ENCODE assay signal across 8 cellular contexts in the genomic region with DNA sequence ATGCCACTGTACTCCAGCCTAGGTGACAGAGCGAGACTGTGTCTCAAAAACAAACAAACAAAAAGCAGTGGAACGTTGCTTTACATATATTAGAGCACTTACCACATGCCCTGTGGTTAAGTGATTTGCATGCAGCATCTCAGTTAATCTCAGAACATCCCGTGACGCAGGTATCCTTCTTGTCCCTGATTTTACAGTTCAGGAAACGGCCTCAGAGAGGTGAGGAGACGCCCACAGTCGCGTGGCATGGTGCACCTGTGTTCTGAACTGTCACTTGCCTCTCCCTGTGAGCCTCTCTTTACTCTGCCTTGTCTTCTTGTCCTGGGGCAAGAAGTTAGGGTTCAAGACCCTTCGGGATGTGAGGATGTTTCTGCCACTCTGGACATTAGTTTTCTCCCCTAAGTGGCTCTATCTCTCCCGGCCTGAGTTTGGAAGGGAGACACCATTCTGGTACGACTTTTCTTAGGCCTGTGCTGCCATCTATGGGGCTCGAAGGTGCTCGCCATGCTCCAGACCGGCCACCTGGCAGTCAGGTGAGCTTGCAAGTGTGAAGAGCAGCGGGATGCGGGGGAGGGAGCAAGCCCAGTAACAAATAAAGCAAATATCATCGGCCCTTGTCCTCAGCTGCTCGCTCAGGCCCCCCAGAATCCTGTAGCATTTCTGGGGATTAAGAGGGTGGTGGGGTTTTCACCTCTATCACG. TPM values are rescaled to one million over a fixed set of nuclear protein-coding genes. Genes with fewer than 3 reads are reported as not detected.
DNase-seq lines count a peak whose midpoint lies in the region; ATAC-seq, FAIRE-seq and TF ChIP-seq lines count a peak whose summit lies in the region.

No MANE protein-coding gene starts in this region.

- no peaks in the 10 kb centered on the region for H3K36me3 Mint-ChIP-seq in neural progenitor cell

- peak overlapping the region; percentile 26; the same call in 1 of the 2 replicates for H3K9ac ChIP-seq in KMS-11
- H3K9ac ChIP-seq in neural progenitor cell: no peak overlapping the region

- no peaks in the 10 kb centered on the region for H3F3A ChIP-seq in neural progenitor cell (ENCODE audit: low read depth)

- FAIRE-seq in frontal cortex (lab: Jason Lieb, UNC): no peak

- H3K9me3 ChIP-seq in neural progenitor cell (ENCODE audit: low read depth): no peaks in the 10 kb centered on the region
- H3K9me3 ChIP-seq in upper lobe of left lung: no peaks in the 10 kb centered on the region

- DNase-seq in AG09309 (ENCODE audit: low read depth) (no peak), RPMI7951 (ENCODE audit: low read depth) (peak; percentile 46), frontal cortex (ENCODE audit: low spot score in 2 of 2) (peak; percentile 58 to 79), neural progenitor cell (ENCODE audit: low spot score) (peak; percentile 88), upper lobe of left lung (peak in 1 of 2 donors; percentile 81)
- peak in 3 of 4 experiments; percentile 7 to 50 (median 13) for DNase-seq in activated naive CD4-positive, alpha-beta T cell (lab: John Stamatoyannopoulos, UW)

- H2AFZ ChIP-seq in KMS-11 (ENCODE audit: low read depth): peak overlapping the region; percentile 99
- peak overlapping the region; percentile 94 for H2AFZ ChIP-seq in neural progenitor cell (replicated peaks)

- peak; percentile 52 for ATAC-seq in GM18907 (IDR thresholded peaks at IDR 0.05; ENCODE audit: unreplicated experiment)
- ATAC-seq in upper lobe of left lung (ENCODE audit: low FRiP score in 2 of 2): peak; percentile 80 to 90

- H3K4me3 Mint-ChIP-seq in neural progenitor cell: peak overlapping the region; percentile 87

- H3K79me2 ChIP-seq in KMS-11 (ENCODE audit: insufficient read depth, low read depth): no peaks in the 10 kb centered on the region
- no peaks in the 10 kb centered on the region for H3K79me2 ChIP-seq in neural progenitor cell (ENCODE audit: low read depth)

- H3K4me1 Mint-ChIP-seq in neural progenitor cell: peaks cover 4% of the 10 kb centered on the region

- no peaks in the 10 kb centered on the region for H3K27me3 ChIP-seq in KMS-11 (ENCODE audit: insufficient read depth, low read depth)
- peaks cover 11% of the 10 kb centered on the region for H3K27me3 ChIP-seq in neural progenitor cell
- H3K27me3 ChIP-seq in upper lobe of left lung: no peaks in the 10 kb centered on the region

- peak overlapping the region; percentile 99 for H3K4me2 ChIP-seq in KMS-11
- H3K4me2 ChIP-seq in neural progenitor cell: peak overlapping the region; percentile 82

- no peak for TF ChIP-seq EP300 in upper lobe of left lung (IDR thresholded peaks at IDR 0.05)

- H3K27ac Mint-ChIP-seq in neural progenitor cell: no peak overlapping the region

- H3K4me3 ChIP-seq in AG09309 (ENCODE audit: control insufficient read depth, low read depth, low read length): peak overlapping the region; percentile 60
- no peak overlapping the region for H3K4me3 ChIP-seq in KMS-11 (IDR thresholded peaks at IDR 0.05; ENCODE audit: insufficient read depth, low read depth, low read length)
- peak overlapping the region; percentile 60 for H3K4me3 ChIP-seq in neural progenitor cell
- H3K4me3 ChIP-seq in upper lobe of left lung: peak overlapping the region in 3 of 4 donors; percentile 38 to 49 (median 48)

- TF ChIP-seq CTCF in AG09309 (IDR thresholded peaks at IDR 0.05; ENCODE audit: control insufficient read depth, insufficient read depth, low read depth, low read length, missing control alignments): peak; percentile 81
- TF ChIP-seq CTCF in KMS-11 (conservative IDR thresholded peaks at IDR 0.05; ENCODE audit: low read depth, low read length): peak; percentile 24
- peak; percentile 73 for TF ChIP-seq CTCF in neural progenitor cell (IDR thresholded peaks at IDR 0.05)
- peak; percentile 9 to 66 (median 34) for TF ChIP-seq CTCF in upper lobe of left lung (IDR thresholded peaks at IDR 0.05)

- no peaks in the 10 kb centered on the region for H3K36me3 ChIP-seq in KMS-11 (ENCODE audit: insufficient read depth)
- no peaks in the 10 kb centered on the region for H3K36me3 ChIP-seq in neural progenitor cell
- no peaks in the 10 kb centered on the region for H3K36me3 ChIP-seq in upper lobe of left lung

- H3K4me1 ChIP-seq in KMS-11 (ENCODE audit: low read depth, poor library complexity, severe bottlenecking) (peaks cover 7% of the 10 kb centered on the region), neural progenitor cell (no peaks in the 10 kb centered on the region), upper lobe of left lung (peaks cover 10 to 14% (median 12%) of the 10 kb centered on the region in 4 donors)

- no peak for TF ChIP-seq POLR2A in upper lobe of left lung (IDR thresholded peaks at IDR 0.05)

- H4K20me1 ChIP-seq in KMS-11 (ENCODE audit: insufficient read depth) (no peaks in the 10 kb centered on the region), neural progenitor cell (ENCODE audit: low read depth) (no peaks in the 10 kb centered on the region)

- H3K27ac ChIP-seq in KMS-11: no peak overlapping the region
- H3K27ac ChIP-seq in neural progenitor cell: no peak overlapping the region
- H3K27ac ChIP-seq in upper lobe of left lung: no peak overlapping the region

- H3K9me3 Mint-ChIP-seq in neural progenitor cell: no peaks in the 10 kb centered on the region

- H3K27me3 Mint-ChIP-seq in neural progenitor cell (ENCODE audit: insufficient read depth, low read depth): peaks cover 18% of the 10 kb centered on the region

- WGBS in upper lobe of left lung, 2 donors: 38 to 52% methylated on average over 12 to 19 of the region's 19 CpGs

RNA-seq across cellular contexts. Expression of a gene that starts 25.6 kb away (rescaled TPM):
- 170 and 176 TPM in 2 replicates for total RNA-seq in RPMI7951 (2014; rRNA removed; shearing (Covaris generic))
- total RNA-seq in frontal cortex: 255 TPM
- 154 and 158 TPM in 2 replicates for total RNA-seq in neural progenitor cell (ENCODE audit: low replicate concordance)
- 100 to 1,000 TPM in 5 of 6 donors, 10 to 100 TPM in 1; 46.1 to 208 (median 164) TPM for total RNA-seq in upper lobe of left lung

Comparison
In these comparisons a context has a peak if more than half of its experiments do, and no peak if none do; other contexts are left out.
1. CTCF ChIP-seq: peak in every context shown above with its lines; median percentile 81 in AG09309; 73 in neural progenitor cell; 34 in upper lobe of left lung; 24 in KMS-11.